In the genomic region with DNA sequence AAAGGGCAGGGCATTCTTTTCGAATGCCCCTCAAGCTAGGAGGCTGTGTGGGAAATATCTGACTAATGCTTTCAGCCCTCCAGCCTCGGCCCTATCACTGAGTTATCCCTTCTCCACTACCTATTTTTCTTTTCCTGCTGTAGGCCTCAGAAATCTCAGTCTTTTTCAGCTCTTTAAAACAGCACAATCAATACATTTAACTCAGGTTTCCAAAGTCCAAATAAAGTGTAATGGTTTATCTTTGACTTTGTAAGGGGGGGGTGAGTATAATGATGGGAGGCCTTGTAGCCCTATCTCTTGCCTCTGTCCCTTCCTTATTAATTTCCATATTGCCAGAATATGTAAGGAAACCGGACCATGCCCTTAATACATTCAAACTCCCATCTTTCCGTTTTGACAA, we compare ENCODE assay signal across 10 cellular contexts. TPM values are rescaled to one million over a fixed set of nuclear protein-coding genes. Genes with fewer than 3 reads are reported as not detected.
DNase-seq lines count a peak whose midpoint lies in the region; ATAC-seq, FAIRE-seq and TF ChIP-seq lines count a peak whose summit lies in the region.
"Had no signal": no experiment of that assay in that cellular context is flagged by ENCODE, and none has a peak within 500 bp of the region (broad histone marks: within the 10 kb centered on the region; RNA-seq: fewer than 3 reads in every experiment).

No MANE protein-coding gene starts in this region.

- H3K9me3 Mint-ChIP-seq in brain, result peaks cover 0 to 26% (median 2%) of the 10 kb centered on the region in 5 experiments
- H3K9me3 Mint-ChIP-seq in type B pancreatic cell, result no peaks in the 10 kb centered on the region

- H3K4me3 ChIP-seq in liver (ENCODE audit: low read depth in 1 of 3, low read length in 3 of 3) (no peak overlapping the region), HepG2 (replicated peaks in 1 of 3; ENCODE audit: insufficient read depth in 1 of 3, low read depth in 2 of 3, low read length in 3 of 3) (no peak overlapping the region), mesendoderm (ENCODE audit: low read length) (no peak overlapping the region)

- intact Hi-C loops in HepG2 (cut with micrococcal nuclease; ENCODE audit: unreplicated experiment), result no loop called here

- no peak overlapping the region for H4K8ac ChIP-seq in mesendoderm (ENCODE audit: low read depth, low read length)

- peaks cover 0 to 2% (median 0%) of the 10 kb centered on the region in 4 donors for H3K27me3 ChIP-seq in liver (ENCODE audit: control insufficient read depth in 4 of 4, insufficient read depth in 4 of 4, low read length in 3 of 4)
- peaks cover 1 to 10% of the 10 kb centered on the region in 2 experiments; a peak in 2 of 5 replicates for H3K27me3 ChIP-seq in HepG2 (ENCODE audit: control insufficient read depth in 1 of 2, insufficient read depth in 2 of 2, low read length in 2 of 2)
- no peaks in the 10 kb centered on the region for H3K27me3 ChIP-seq in mesendoderm (ENCODE audit: insufficient read depth, low read length, poor library complexity)

- no peaks in the 10 kb centered on the region for H3K36me3 ChIP-seq in liver (ENCODE audit: control insufficient read depth in 4 of 4, insufficient read depth in 3 of 4, low read depth in 1 of 4, low read length in 3 of 4)
- no peaks in the 10 kb centered on the region for H3K36me3 ChIP-seq in HepG2 (replicated peaks in 1 of 2; ENCODE audit: control insufficient read depth in 1 of 2, insufficient read depth in 2 of 2, low read length in 2 of 2)
- no peaks in the 10 kb centered on the region for H3K36me3 ChIP-seq in mesendoderm (ENCODE audit: control insufficient read depth, insufficient read depth, low read length)

- FAIRE-seq in HepG2 (lab: Jason Lieb, UNC), result no peak
- FAIRE-seq: GM19239, islet of Langerhans had no signal

- no peak overlapping the region for H2AFZ ChIP-seq in HepG2 (ENCODE audit: low read length)

- POLR2A ChIA-PET in HepG2 (lab: Yijun Ruan, JAX), result no interaction called here

- peak overlapping the region; percentile 45 for H3K18ac ChIP-seq in mesendoderm (ENCODE audit: low read length)

- WGBS in liver, result 62% methylated on average over 4 of the region's 4 CpGs
- WGBS in HepG2 (ENCODE audit: low lambda C conversion rate), result 33% methylated on average over 3 of the region's 4 CpGs
- no CpG with 5 or more reads among the region's 4 CpGs for WGBS in mesendoderm (ENCODE audit: extremely low coverage, insufficient coverage, low lambda C conversion rate)

- H3K4me2 ChIP-seq in HepG2 (ENCODE audit: low read depth, low read length), result no peak overlapping the region
- no peak overlapping the region for H3K4me2 ChIP-seq in mesendoderm (ENCODE audit: low read length)

- peaks cover 7% of the 10 kb centered on the region for H3K27me3 Mint-ChIP-seq in brain
- H3K27me3 Mint-ChIP-seq in type B pancreatic cell, result no peaks in the 10 kb centered on the region

- in situ Hi-C loops in HepG2 (cut with HindIII; ENCODE audit: extremely low pct_ligation_motif_present, low pct_unique_long_range_greater_than_20kb), result no loop called here

- H3K36me3 Mint-ChIP-seq in brain, result no peaks in the 10 kb centered on the region
- H3K36me3 Mint-ChIP-seq in type B pancreatic cell, result no peaks in the 10 kb centered on the region

- H4K20me1 ChIP-seq in HepG2 (ENCODE audit: insufficient read depth, low read length), result no peaks in the 10 kb centered on the region

- TF ChIP-seq POLR2A in HepG2 (IDR thresholded peaks at IDR 0.05; ENCODE audit: insufficient read depth in 1 of 2, low read depth in 2 of 2, low read length in 2 of 2), result no peak

- H2BK5ac ChIP-seq in mesendoderm (ENCODE audit: low read length), result no peak overlapping the region

- H2BK120ac ChIP-seq in mesendoderm (ENCODE audit: low read depth, low read length), result no peak overlapping the region

- BruUV-seq in HepG2 (replicated peaks; lab: Mats Ljungman, UMichigan), result no TSS peak

- CTCF ChIA-PET in HepG2 (lab: Yijun Ruan, JAX; ENCODE audit: low intra/inter-chr PET ratio, low total read pairs), result no interaction called here

- H2AK5ac ChIP-seq in mesendoderm (ENCODE audit: low read length), result no peak overlapping the region

- peak overlapping the region; percentile 99 to 100 (median 99) for H3K27ac Mint-ChIP-seq in brain
- H3K27ac Mint-ChIP-seq in type B pancreatic cell, result peak overlapping the region; percentile 98

- H3K4me1 Mint-ChIP-seq in brain (peaks cover 31% of the 10 kb centered on the region), type B pancreatic cell (ENCODE audit: unreplicated experiment) (peaks cover 7% of the 10 kb centered on the region)

- H3K23ac ChIP-seq in mesendoderm (ENCODE audit: low read length), result no peak overlapping the region

- no peaks in the 10 kb centered on the region for H3K79me1 ChIP-seq in mesendoderm (ENCODE audit: low read length)

- H3K9ac ChIP-seq in liver (ENCODE audit: low read depth in 1 of 2, low read length in 2 of 2) (no peak overlapping the region), HepG2 (ENCODE audit: insufficient read depth, low read depth, low read length) (no peak overlapping the region), mesendoderm (ENCODE audit: low read length) (peak overlapping the region; percentile 63)

- H3K9me3 ChIP-seq in liver (ENCODE audit: control insufficient read depth in 4 of 4, low read length in 3 of 4) (no peaks in the 10 kb centered on the region), HepG2 (ENCODE audit: low read length) (no peaks in the 10 kb centered on the region)

- H3K27ac ChIP-seq in liver (ENCODE audit: low read depth in 1 of 2, low read length in 2 of 2) (no peak overlapping the region), HepG2 (ENCODE audit: extremely low read length, insufficient read depth, low read length) (no peak overlapping the region), mesendoderm (ENCODE audit: low read depth, low read length) (peak overlapping the region; percentile 83)

- no peak for TF ChIP-seq RAD21 in liver (IDR thresholded peaks at IDR 0.05)
- TF ChIP-seq RAD21 in HepG2 (CRISPR knock-in tag; IDR thresholded peaks at IDR 0.05), result no peak

- ATAC-seq in HepG2, result no peak

- no peak for TF ChIP-seq CTCF in liver (IDR thresholded peaks at IDR 0.05; ENCODE audit: low read depth, low read length, missing input control)
- TF ChIP-seq CTCF in HepG2 (CRISPR knock-in tag; IDR thresholded peaks at IDR 0.05), result no peak
- no peak for TF ChIP-seq CTCF in brain (conservative IDR thresholded peaks at IDR 0.05)
- no peak for TF ChIP-seq CTCF in type B pancreatic cell (conservative IDR thresholded peaks at IDR 0.05)

- no peak overlapping the region for H4K5ac ChIP-seq in mesendoderm (ENCODE audit: low read length)

- DNase-seq in HepG2 (ENCODE audit: low spot score) (no peak), mesendoderm (peak; percentile 23), type B pancreatic cell (ENCODE audit: extremely low spot score, unreplicated experiment) (no peak), NOMO-1 treated with dmso at 0.1 percent for 144 hours (lab: John Stamatoyannopoulos, UW; ENCODE audit: unreplicated experiment) (no peak), SKM-1 treated with dmso at 0.1 percent for 144 hours (lab: John Stamatoyannopoulos, UW; ENCODE audit: unreplicated experiment) (no peak), NCI-H82 treated with DMSO at 0.1 percent for 48 hours (lab: John Stamatoyannopoulos, UW; ENCODE audit: unreplicated experiment) (no peak)

- H2BK15ac ChIP-seq in mesendoderm (replicated peaks; ENCODE audit: low read depth), result no peak overlapping the region

- TF ChIP-seq EP300 in HepG2 (IDR thresholded peaks at IDR 0.05; ENCODE audit: low read depth in 2 of 2, low read length in 2 of 2), result no peak
- no peak for TF ChIP-seq EP300 in HepG2 (CRISPR knock-in tag; IDR thresholded peaks at IDR 0.05; ENCODE audit: borderline replicate concordance)

- H3K79me2 ChIP-seq in HepG2 (ENCODE audit: insufficient read depth, low read length) (no peaks in the 10 kb centered on the region), mesendoderm (ENCODE audit: control insufficient read depth, insufficient read depth, low read length) (peaks cover 5% of the 10 kb centered on the region)

- H3K4me3 Mint-ChIP-seq in brain (peak overlapping the region; percentile 88 to 93 (median 90)), type B pancreatic cell (peak overlapping the region; percentile 97)

- H3K4me1 ChIP-seq in liver (ENCODE audit: control insufficient read depth in 4 of 4, insufficient read depth in 4 of 4, low read length in 3 of 4), result peaks cover 7 to 20% (median 12%) of the 10 kb centered on the region in 4 donors
- 0 out of 2 replicates have a peak, but pooled peaks cover 6% of the 10 kb centered on the region for H3K4me1 ChIP-seq in HepG2 (ENCODE audit: insufficient read depth, low read length)
- no peaks in the 10 kb centered on the region for H3K4me1 ChIP-seq in mesendoderm (ENCODE audit: control insufficient read depth, low read depth, low read length)

- peak overlapping the region; percentile 55 for H3K4ac ChIP-seq in mesendoderm (ENCODE audit: low read depth, low read length)

- H3K56ac ChIP-seq in mesendoderm (ENCODE audit: low read length), result peak overlapping the region; percentile 80

RNA-seq across cellular contexts. Expression of gene WNK3, which starts 1.6 kb away (rescaled TPM):
- total RNA-seq in liver, result 10 to 100 TPM in 1 of 2 donors, 1 to 10 TPM in 1; 4.3 to 11.9 TPM
- 10 to 100 TPM in 1 of 2 donors, 1 to 10 TPM in 1; 1.7 to 10.7 TPM for polyA plus RNA-seq in liver
- 0.62 and 1.2 TPM in 2 replicates for total RNA-seq in HepG2 (2016; rRNA removed; fragmentation: Illumina TruSeq; extraction: Trizol)
- 0.18 and 0.20 TPM in 2 replicates for total RNA-seq in HepG2 (2016; cell fraction: cytosol; rRNA removed; fragmentation: Illumina TruSeq; extraction: Trizol; ENCODE audit: low read depth)
- total RNA-seq in HepG2 (2016; cell fraction: insoluble cytoplasmic fraction; rRNA removed; fragmentation: Illumina TruSeq; extraction: Trizol), result 0.61 and 1.1 TPM in 2 replicates
- 0.24 and 0.31 TPM in 2 replicates for total RNA-seq in HepG2 (2016; cell fraction: membrane; rRNA removed; fragmentation: Illumina TruSeq; extraction: Trizol)
- 0.56 and 0.71 TPM in 2 replicates for total RNA-seq in HepG2 (2016; cell fraction: nucleus; rRNA removed; fragmentation: Illumina TruSeq; extraction: Trizol)
- 0.12 and 0.14 TPM in 2 replicates for polyA plus RNA-seq in HepG2 (2011; rRNA removed)
- polyA plus RNA-seq in HepG2 (2011; cell fraction: cytosol; rRNA removed), result 0.05 and 0.09 TPM in 2 replicates
- 0.11 and 0.29 TPM in 2 replicates for polyA plus RNA-seq in HepG2 (2011; cell fraction: nucleus; rRNA removed)
- polyA plus RNA-seq in HepG2 (2012), result 0.07 and 0.11 TPM in 2 replicates
- 0.01 TPM in 2 replicates for polyA plus RNA-seq in HepG2 (2016; cell fraction: cytosol; fragmentation: Illumina TruSeq; extraction: Trizol; ENCODE audit: low read depth)
- 0.29 TPM in 2 replicates for polyA plus RNA-seq in HepG2 (2016; cell fraction: insoluble cytoplasmic fraction; fragmentation: Illumina TruSeq; extraction: Trizol; ENCODE audit: low read depth)
- polyA plus RNA-seq in HepG2 (2016; cell fraction: membrane; fragmentation: Illumina TruSeq; extraction: Trizol; ENCODE audit: low read depth), result 0.05 and 0.09 TPM in 2 replicates
- polyA plus RNA-seq in HepG2 (2016; cell fraction: nucleus; fragmentation: Illumina TruSeq; extraction: Trizol; ENCODE audit: insufficient read depth, low read depth), result 0.49 and 0.51 TPM in 2 replicates
- 0.02 and 0.08 TPM in 2 replicates for polyA minus RNA-seq in HepG2 (2011; rRNA and poly(A)+ RNA removed; ENCODE audit: low replicate concordance)
- 0.09 and 0.30 TPM in 2 replicates for polyA minus RNA-seq in HepG2 (2011; cell fraction: cytosol; rRNA and poly(A)+ RNA removed)
- 0.39 and 0.99 TPM in 2 replicates for polyA minus RNA-seq in HepG2 (2011; cell fraction: nucleus; rRNA and poly(A)+ RNA removed)
- 0.59 TPM for polyA plus RNA-seq in brain (ENCODE audit: insufficient read depth, low read depth, low replicate concordance)
- 6.2 TPM for polyA plus RNA-seq in mesendoderm (2013, experiment 1 of 2)
- 6.0 TPM for polyA plus RNA-seq in mesendoderm (2013, experiment 2 of 2)
- total RNA-seq in type B pancreatic cell (ENCODE audit: low replicate concordance), result 8.1 and 18.5 TPM in 2 replicates
